ENCODE assay signal across 21 cellular contexts in the genomic region with DNA sequence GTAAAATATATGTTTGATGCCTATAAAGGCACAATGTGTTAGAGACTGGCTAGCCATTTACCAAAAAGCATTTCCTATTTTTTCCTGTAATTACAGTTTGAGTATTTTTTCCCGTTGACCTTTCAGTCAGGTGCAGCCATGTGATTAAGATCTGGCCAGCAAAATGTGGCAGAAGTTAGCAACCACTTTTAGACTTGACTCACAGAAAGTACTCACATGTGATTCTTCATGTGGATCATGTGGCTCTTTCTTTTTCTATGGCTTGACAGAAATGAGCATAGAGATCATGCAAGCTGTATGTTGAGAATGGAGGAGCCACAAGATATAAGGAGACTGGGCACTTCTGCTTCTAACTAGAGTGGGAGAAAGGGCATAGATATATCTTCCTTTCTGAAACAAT. TPM values are rescaled to one million over a fixed set of nuclear protein-coding genes. Genes with fewer than 3 reads are reported as not detected.
DNase-seq lines count a peak whose midpoint lies in the region; ATAC-seq, FAIRE-seq and TF ChIP-seq lines count a peak whose summit lies in the region.
"Had no signal": no experiment of that assay in that cellular context is flagged by ENCODE, and none has a peak within 500 bp of the region (broad histone marks: within the 10 kb centered on the region; RNA-seq: fewer than 3 reads in every experiment).

No MANE protein-coding gene starts in this region.

- no peaks in the 10 kb centered on the region for H3K27me3 ChIP-seq in HepG2 (ENCODE audit: control insufficient read depth in 1 of 2, insufficient read depth in 2 of 2, low read length in 2 of 2)
- H3K27me3 ChIP-seq in right lobe of liver = no peaks in the 10 kb centered on the region
- H3K27me3 ChIP-seq in HAP-1 (ENCODE audit: low read depth) = no peaks in the 10 kb centered on the region

- H3K4me3 ChIP-seq in HepG2 (replicated peaks in 1 of 3; ENCODE audit: insufficient read depth in 1 of 3, low read depth in 2 of 3, low read length in 3 of 3) = no peak overlapping the region
- no peak overlapping the region for H3K4me3 ChIP-seq in right lobe of liver
- H3K4me3 ChIP-seq in HAP-1 = no peak overlapping the region

- H3K4me1 ChIP-seq in HepG2 (ENCODE audit: insufficient read depth, low read length) (no peaks in the 10 kb centered on the region), right lobe of liver (no peaks in the 10 kb centered on the region), HAP-1 (no peaks in the 10 kb centered on the region)

- POLR2A ChIA-PET in HepG2 (lab: Yijun Ruan, JAX) = no interaction called here

- FAIRE-seq in HepG2 (lab: Jason Lieb, UNC) = no peak
- FAIRE-seq: G401.6 had no signal

- no peak for ATAC-seq in HepG2
- ATAC-seq in right lobe of liver = no peak
- ATAC-seq in HG02852 (IDR thresholded peaks at IDR 0.05; ENCODE audit: unreplicated experiment) = peak; percentile 56
- peak; percentile 31 for ATAC-seq in activated T-helper 17 cell treated with anti-CD3 and anti-CD28 coated beads, Interleukin-2, amount 50 U/mL, for 72 hours (replicated peaks)
- ATAC-seq in HG03571 (IDR thresholded peaks at IDR 0.05; ENCODE audit: unreplicated experiment) = no peak
- ATAC-seq: SK-N-SH treated with all-trans-retinoic acid at 6 μM for 48 hours, T-cell had no signal

- H3K27ac ChIP-seq in HepG2 (ENCODE audit: extremely low read length, insufficient read depth, low read length) = no peak overlapping the region
- H3K27ac ChIP-seq in right lobe of liver = no peak overlapping the region

- H3K36me3 ChIP-seq in HepG2 (replicated peaks in 1 of 2; ENCODE audit: control insufficient read depth in 1 of 2, insufficient read depth in 2 of 2, low read length in 2 of 2) (no peaks in the 10 kb centered on the region), right lobe of liver (no peaks in the 10 kb centered on the region), HAP-1 (replicated peaks) (no peaks in the 10 kb centered on the region)

- H4K20me1 ChIP-seq in HepG2 (ENCODE audit: insufficient read depth, low read length) = no peaks in the 10 kb centered on the region

- H3K9me3 ChIP-seq in HepG2 (ENCODE audit: low read length) = peaks cover 6% of the 10 kb centered on the region; the same call in 1 of the 2 replicates
- H3K9me3 ChIP-seq in right lobe of liver = no peaks in the 10 kb centered on the region
- no peaks in the 10 kb centered on the region for H3K9me3 ChIP-seq in HAP-1

- H3K4me1 Mint-ChIP-seq in activated T-helper 17 cell treated with anti-CD3 and anti-CD28 coated beads, Interleukin-2, amount 50 U/mL, for 72 hours = no peaks in the 10 kb centered on the region
- H3K4me1 Mint-ChIP-seq: T-cell had no signal

- H3K36me3 Mint-ChIP-seq in activated T-helper 17 cell treated with anti-CD3 and anti-CD28 coated beads, Interleukin-2, amount 50 U/mL, for 72 hours (ENCODE audit: low read depth) = no peaks in the 10 kb centered on the region

- 6% methylated on average over 1 of the region's 1 CpG for WGBS in HepG2 (ENCODE audit: low lambda C conversion rate)
- 46% methylated on average over 1 of the region's 1 CpG for WGBS in right lobe of liver (ENCODE audit: insufficient coverage, low coverage, low lambda C conversion rate, missing lambda C conversion rate)

- TF ChIP-seq POLR2A in HepG2 (IDR thresholded peaks at IDR 0.05; ENCODE audit: insufficient read depth in 1 of 2, low read depth in 2 of 2, low read length in 2 of 2) (no peak), right lobe of liver (IDR thresholded peaks at IDR 0.05) (no peak)

- in situ Hi-C loops in HepG2 (cut with HindIII; ENCODE audit: extremely low pct_ligation_motif_present, low pct_unique_long_range_greater_than_20kb) = no loop called here
- in situ Hi-C loops in HAP-1 (cut with MboI; ENCODE audit: low sequenced_read_pairs) = no loop called here

- BruUV-seq in HepG2 (replicated peaks; lab: Mats Ljungman, UMichigan) = no TSS peak

- H2AFZ ChIP-seq in HepG2 (ENCODE audit: low read length) = no peak overlapping the region

- TF ChIP-seq CTCF in HepG2 (CRISPR knock-in tag; IDR thresholded peaks at IDR 0.05) (no peak), right lobe of liver (IDR thresholded peaks at IDR 0.05) (no peak)

- H3K27ac Mint-ChIP-seq in activated T-helper 17 cell treated with anti-CD3 and anti-CD28 coated beads, Interleukin-2, amount 50 U/mL, for 72 hours = no peak overlapping the region
- H3K27ac Mint-ChIP-seq: T-cell had no signal

- TF ChIP-seq EP300 in HepG2 (IDR thresholded peaks at IDR 0.05; ENCODE audit: low read depth in 2 of 2, low read length in 2 of 2) (no peak), HepG2 (CRISPR knock-in tag; IDR thresholded peaks at IDR 0.05; ENCODE audit: borderline replicate concordance) (no peak)

- intact Hi-C loops in HepG2 (cut with micrococcal nuclease; ENCODE audit: unreplicated experiment) (no loop called here), right lobe of liver (cut with DNase I) (no loop called here)

- H3K79me2 ChIP-seq in HepG2 (ENCODE audit: insufficient read depth, low read length) = no peaks in the 10 kb centered on the region

- no peak for DNase-seq in HepG2 (ENCODE audit: low spot score)
- DNase-seq in right lobe of liver = no peak
- no peak for DNase-seq in NCI-H146 (lab: John Stamatoyannopoulos, UW)
- DNase-seq in HAP-1 (ENCODE audit: low spot score in 2 of 2) = no peak
- no peak for DNase-seq in globus pallidus (ENCODE audit: low spot score)
- DNase-seq: 8988T, DMS 273 treated with DMSO at 0.1 percent for 48 hours, GOT3, KG1, NCI-H1417, NCI-H187 treated with DMSO at 0.1 percent for 48 hours, NCI-H2227 treated with DMSO at 0.1 percent for 48 hours, NCI-H510A treated with DMSO at 0.1 percent for 48 hours, NCI-H774, SHP77, T-cell had no signal

- CTCF ChIA-PET in HepG2 (lab: Yijun Ruan, JAX; ENCODE audit: low intra/inter-chr PET ratio, low total read pairs) = no interaction called here

- H3K4me3 Mint-ChIP-seq in activated T-helper 17 cell treated with anti-CD3 and anti-CD28 coated beads, Interleukin-2, amount 50 U/mL, for 72 hours = no peak overlapping the region
- H3K4me3 Mint-ChIP-seq: T-cell had no signal

- no peaks in the 10 kb centered on the region for H3K27me3 Mint-ChIP-seq in activated T-helper 17 cell treated with anti-CD3 and anti-CD28 coated beads, Interleukin-2, amount 50 U/mL, for 72 hours

- TF ChIP-seq RAD21 in HepG2 (CRISPR knock-in tag; IDR thresholded peaks at IDR 0.05) = no peak

- H3K4me2 ChIP-seq in HepG2 (ENCODE audit: low read depth, low read length) = no peak overlapping the region

- peaks cover 9% of the 10 kb centered on the region for H3K9me3 Mint-ChIP-seq in activated T-helper 17 cell treated with anti-CD3 and anti-CD28 coated beads, Interleukin-2, amount 50 U/mL, for 72 hours

- no peak overlapping the region for H3K9ac ChIP-seq in HepG2 (ENCODE audit: insufficient read depth, low read depth, low read length)

TF ChIP-seq in HepG2, 621 proteins besides CTCF, POLR2A, EP300 and RAD21:
- TF ChIP-seq, protein P1, sequence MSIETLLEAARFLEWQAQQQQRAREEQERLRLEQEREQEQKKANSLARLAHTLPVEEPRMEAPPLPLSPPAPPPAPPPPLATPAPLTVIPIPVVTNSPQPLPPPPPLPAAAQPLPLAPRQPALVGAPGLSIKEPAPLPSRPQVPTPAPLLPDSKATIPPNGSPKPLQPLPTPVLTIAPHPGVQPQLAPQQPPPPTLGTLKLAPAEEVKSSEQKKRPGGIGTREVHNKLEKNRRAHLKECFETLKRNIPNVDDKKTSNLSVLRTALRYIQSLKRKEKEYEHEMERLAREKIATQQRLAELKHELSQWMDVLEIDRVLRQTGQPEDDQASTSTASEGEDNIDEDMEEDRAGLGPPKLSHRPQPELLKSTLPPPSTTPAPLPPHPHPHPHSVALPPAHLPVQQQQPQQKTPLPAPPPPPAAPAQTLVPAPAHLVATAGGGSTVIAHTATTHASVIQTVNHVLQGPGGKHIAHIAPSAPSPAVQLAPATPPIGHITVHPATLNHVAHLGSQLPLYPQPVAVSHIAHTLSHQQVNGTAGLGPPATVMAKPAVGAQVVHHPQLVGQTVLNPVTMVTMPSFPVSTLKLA (IDR thresholded peaks at IDR 0.05) = peak; percentile 65
- no peak for TF ChIP-seq NR1H2 (CRISPR knock-in tag; IDR thresholded peaks at IDR 0.05; ENCODE audit: borderline replicate concordance, low read depth)
TF ChIP-seq in HepG2: peak in this region for 1.

RNA-seq across cellular contexts. Expression of a gene that starts 27.3 kb away (rescaled TPM):
- total RNA-seq in HepG2 (2016; rRNA removed; fragmentation: Illumina TruSeq; extraction: Trizol) = 0.13 TPM in 1 of 2 replicates, not detected in the other
- not detected in 2 replicates for total RNA-seq in HepG2 (2016; cell fraction: cytosol; rRNA removed; fragmentation: Illumina TruSeq; extraction: Trizol; ENCODE audit: low read depth)
- total RNA-seq in HepG2 (2016; cell fraction: insoluble cytoplasmic fraction; rRNA removed; fragmentation: Illumina TruSeq; extraction: Trizol) = 0.15 and 0.16 TPM in 2 replicates
- 0.17 TPM in 1 of 2 replicates, not detected in the other for total RNA-seq in HepG2 (2016; cell fraction: membrane; rRNA removed; fragmentation: Illumina TruSeq; extraction: Trizol)
- total RNA-seq in HepG2 (2016; cell fraction: nucleus; rRNA removed; fragmentation: Illumina TruSeq; extraction: Trizol) = not detected in 2 replicates
- 0.22 and 0.30 TPM in 2 replicates for polyA plus RNA-seq in HepG2 (2011; rRNA removed)
- polyA plus RNA-seq in HepG2 (2011; cell fraction: cytosol; rRNA removed) = 0.06 and 0.07 TPM in 2 replicates
- 0.28 TPM in 1 of 2 replicates, not detected in the other for polyA plus RNA-seq in HepG2 (2011; cell fraction: nucleus; rRNA removed)
- polyA plus RNA-seq in HepG2 (2012) = not detected in 2 replicates
- not detected in 2 replicates for polyA plus RNA-seq in HepG2 (2016; cell fraction: cytosol; fragmentation: Illumina TruSeq; extraction: Trizol; ENCODE audit: low read depth)
- not detected in 2 replicates for polyA plus RNA-seq in HepG2 (2016; cell fraction: insoluble cytoplasmic fraction; fragmentation: Illumina TruSeq; extraction: Trizol; ENCODE audit: low read depth)
- polyA plus RNA-seq in HepG2 (2016; cell fraction: membrane; fragmentation: Illumina TruSeq; extraction: Trizol; ENCODE audit: low read depth) = not detected in 2 replicates
- polyA plus RNA-seq in HepG2 (2016; cell fraction: nucleus; fragmentation: Illumina TruSeq; extraction: Trizol; ENCODE audit: insufficient read depth, low read depth) = 0.36 TPM in 1 of 2 replicates, not detected in the other
- not detected in 2 replicates for polyA minus RNA-seq in HepG2 (2011; rRNA and poly(A)+ RNA removed; ENCODE audit: low replicate concordance)
- not detected in 2 replicates for polyA minus RNA-seq in HepG2 (2011; cell fraction: cytosol; rRNA and poly(A)+ RNA removed)
- polyA minus RNA-seq in HepG2 (2011; cell fraction: nucleus; rRNA and poly(A)+ RNA removed) = not detected in 2 replicates
- total RNA-seq in right lobe of liver = 1 to 10 TPM in 1 of 6 experiments, under 1 TPM in 5; 0.19 to 1.0 (median 0.70) TPM
- 1 to 10 TPM; 1.2 to 1.9 TPM for total RNA-seq in activated T-helper 17 cell treated with anti-CD3 and anti-CD28 coated beads, Interleukin-2, amount 50 U/mL, for 72 hours

Comparison
In these comparisons a context has a peak if more than half of its experiments do, and no peak if none do; other contexts are left out.
1. ATAC-seq: peak in HG02852 (single experiment) and activated T-helper 17 cell treated with anti-CD3 and anti-CD28 coated beads, Interleukin-2, amount 50 U/mL, for 72 hours (single experiment); none in HepG2 (single experiment), right lobe of liver (0 of 4) and HG03571 (single experiment).